31 cellular contexts compared by ENCODE assay signal in the genomic region with DNA sequence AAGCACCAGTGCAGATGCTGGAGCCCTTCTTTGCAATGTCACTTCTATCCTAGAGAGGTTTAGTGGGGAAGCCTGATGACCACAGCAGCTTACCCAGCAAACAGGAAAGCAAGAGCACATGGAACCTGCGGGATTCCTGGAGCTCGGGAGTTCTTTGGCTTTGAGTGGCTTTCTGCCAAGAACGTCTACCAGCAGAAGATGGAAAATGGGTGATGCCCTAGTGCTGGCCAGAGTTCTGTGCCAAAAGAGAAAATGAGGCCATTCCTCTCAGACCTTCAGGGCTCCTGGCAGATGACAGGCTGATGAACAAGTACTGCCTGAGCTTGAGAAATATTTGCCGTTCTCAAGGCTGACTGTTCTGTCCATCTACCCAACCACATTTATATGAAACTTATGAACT.
"Had no signal": no experiment of that assay in that cellular context is flagged by ENCODE, and none has a peak within 500 bp of the region (broad histone marks: within the 10 kb centered on the region; RNA-seq: fewer than 3 reads in every experiment).

No MANE protein-coding gene starts in this region.

- DNase-seq: activated CD4-positive, alpha-beta memory T cell treated with anti-CD3 and anti-CD28 coated beads, Interleukin-2, amount 10 ng/mL, durations not matched to agents 7 days and 5 days; activated CD4-positive, alpha-beta T cell treated with anti-CD3 and anti-CD28 coated beads for 1 hour; activated CD4-positive, alpha-beta T cell treated with anti-CD3 and anti-CD28 coated beads for 36 hours; activated CD4-positive, alpha-beta T cell treated with anti-CD3 and anti-CD28 coated beads for 48 hours; activated CD4-positive, alpha-beta T cell treated with anti-CD3 and anti-CD28 coated beads, Interleukin-2, amount 10 ng/mL, durations not matched to agents 7 days and 5 days; activated CD4-positive, alpha-beta T cell treated with anti-CD3 and anti-CD28 coated beads, Interleukin-2, amount 50 U/mL, for 48 hours; activated CD4-positive, CD25-positive, alpha-beta regulatory T cell; activated CD8-positive, alpha-beta memory T cell treated with anti-CD3 and anti-CD28 coated beads for 24 hours; activated CD8-positive, alpha-beta memory T cell treated with anti-CD3 and anti-CD28 coated beads, Interleukin-2, amount 10 ng/mL, durations not matched to agents 7 days and 5 days; activated CD8-positive, alpha-beta memory T cell treated with anti-CD3 and anti-CD28 coated beads, Interleukin-2, amount 50 U/mL, for 48 hours; activated CD8-positive, alpha-beta T cell treated with anti-CD3 and anti-CD28 coated beads, Interleukin-2, amount 10 ng/mL, durations not matched to agents 7 days and 5 days; activated effector memory CD4-positive, alpha-beta T cell treated with Interleukin-2 at 50 U/mL for 16 hours; activated gamma-delta T cell; activated naive CD4-positive, alpha-beta T cell treated with anti-CD3 and anti-CD28 coated beads, Interleukin-2, amount 10 ng/mL, durations not matched to agents 7 days and 5 days; activated naive CD4-positive, alpha-beta T cell treated with Interleukin-2 at 50 U/mL for 16 hours; activated naive CD8-positive, alpha-beta T cell treated with anti-CD3 and anti-CD28 coated beads, Interleukin-2, amount 10 ng/mL, durations not matched to agents 7 days and 5 days; activated naive CD8-positive, alpha-beta T cell treated with anti-CD3 and anti-CD28 coated beads, Interleukin-2, amount 50 U/mL, for 24 hours; activated T-cell treated with anti-CD3 and anti-CD28 coated beads, Interleukin-2, amount 50 U/mL, for 24 hours; activated T-cell treated with anti-CD3 and anti-CD28 coated beads, Interleukin-2, amount 50 U/mL, for 48 hours; amygdala; anterior cingulate cortex; T-helper 1 cell; T-helper 2 cell; T-helper 9 cell; WERI-Rb-1 had no signal

- H3K4me3 ChIP-seq: ascending aorta, cardiac muscle cell had no signal

- H3K36me3 ChIP-seq: ascending aorta, cardiac muscle cell, WERI-Rb-1 had no signal

- H3K27ac ChIP-seq: ascending aorta, cardiac muscle cell, WERI-Rb-1 had no signal

- H3K4me1 ChIP-seq: ascending aorta had no signal

- H3K9me3 ChIP-seq: ascending aorta had no signal

- FAIRE-seq: bronchial epithelial cell, TTC549 had no signal

- H3K27me3 ChIP-seq: ascending aorta had no signal

- ATAC-seq: activated CD4-positive, alpha-beta T cell treated with anti-CD3 and anti-CD28 coated beads for 36 hours; activated CD4-positive, CD25-positive, alpha-beta regulatory T cell treated with anti-CD3 and anti-CD28 coated beads, Interleukin-2, amount 50 U/mL, for 24 hours; activated CD8-positive, alpha-beta memory T cell treated with anti-CD3 and anti-CD28 coated beads, Interleukin-2, amount 10 ng/mL, durations not matched to agents 7 days and 5 days; activated CD8-positive, alpha-beta T cell treated with anti-CD3 and anti-CD28 coated beads, Interleukin-2, amount 10 ng/mL, durations not matched to agents 7 days and 5 days; activated naive CD8-positive, alpha-beta T cell treated with anti-CD3 and anti-CD28 coated beads, Interleukin-2, amount 50 U/mL, for 24 hours; WTC11 had no signal
